In the genomic region with DNA sequence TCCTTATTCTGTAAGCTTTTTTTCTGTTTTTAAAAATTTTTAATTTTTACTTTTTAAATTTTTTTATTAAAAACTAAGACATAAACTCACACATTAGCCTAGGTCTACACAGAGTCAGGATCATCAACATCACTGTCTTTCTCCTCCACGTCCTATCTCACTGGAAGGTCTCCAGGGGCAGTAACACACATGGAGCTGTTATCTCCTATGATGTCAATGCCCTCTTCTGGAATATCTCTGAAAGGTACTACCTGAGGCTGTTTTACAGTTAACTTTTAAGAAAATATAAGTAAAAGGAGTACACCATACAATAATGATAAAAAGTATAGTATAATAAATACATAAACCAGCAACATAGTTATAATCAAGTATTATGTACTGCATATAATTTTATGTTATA, we compare ENCODE assay signal across 14 cellular contexts. TPM values are rescaled to one million over a fixed set of nuclear protein-coding genes. Genes with fewer than 3 reads are reported as not detected.
DNase-seq lines count a peak whose midpoint lies in the region; ATAC-seq, FAIRE-seq and TF ChIP-seq lines count a peak whose summit lies in the region.
"Had no signal": no experiment of that assay in that cellular context is flagged by ENCODE, and none has a peak within 500 bp of the region (broad histone marks: within the 10 kb centered on the region; RNA-seq: fewer than 3 reads in every experiment).

No MANE protein-coding gene starts in this region.

- H2AFZ ChIP-seq in HepG2 (ENCODE audit: low read length) = no peak overlapping the region
- no peak overlapping the region for H2AFZ ChIP-seq in smooth muscle cell (ENCODE audit: low read depth)

- no peaks in the 10 kb centered on the region for H3K9me3 ChIP-seq in HepG2 (ENCODE audit: low read length)
- no peaks in the 10 kb centered on the region for H3K9me3 ChIP-seq in kidney (ENCODE audit: control insufficient read depth in 1 of 2, low read length in 2 of 2)
- H3K9me3 ChIP-seq in smooth muscle cell (replicated peaks; ENCODE audit: low read depth) = no peaks in the 10 kb centered on the region
- H3K9me3 ChIP-seq: HAP-1 had no signal

- WGBS in HepG2 (ENCODE audit: low lambda C conversion rate) = 3% methylated on average over 1 of the region's 1 CpG
- WGBS in smooth muscle cell (ENCODE audit: low lambda C conversion rate) = 75% methylated on average over 1 of the region's 1 CpG

- CTCF ChIA-PET in HepG2 (lab: Yijun Ruan, JAX; ENCODE audit: low intra/inter-chr PET ratio, low total read pairs) = no interaction called here

- POLR2A ChIA-PET in HepG2 (lab: Yijun Ruan, JAX) = no interaction called here

- intact Hi-C loops in HepG2 (cut with micrococcal nuclease; ENCODE audit: unreplicated experiment) (no loop called here), kidney (cut with DNase I) (no loop called here)

- H3K9ac ChIP-seq in HepG2 (ENCODE audit: insufficient read depth, low read depth, low read length) (no peak overlapping the region), kidney (ENCODE audit: low read length in 2 of 2) (no peak overlapping the region), smooth muscle cell (ENCODE audit: low read depth) (no peak overlapping the region)

- TF ChIP-seq CTCF in LNCaP clone FGC (IDR thresholded peaks at IDR 0.05; ENCODE audit: control insufficient read depth, extremely low read depth, insufficient read depth) = peak; percentile 30; the same call in 1 of the 2 replicates
- TF ChIP-seq CTCF in HepG2 (CRISPR knock-in tag; IDR thresholded peaks at IDR 0.05) = peak; percentile 32; the same call in 1 of the 2 replicates
- no peak for TF ChIP-seq CTCF in kidney (IDR thresholded peaks at IDR 0.05; ENCODE audit: borderline replicate concordance, extremely low read depth, insufficient read depth)
- no peak for TF ChIP-seq CTCF in smooth muscle cell (IDR thresholded peaks at IDR 0.05; ENCODE audit: borderline replicate concordance, insufficient read depth, poor library complexity, severe bottlenecking)

- no peak for TF ChIP-seq POLR2A in HepG2 (IDR thresholded peaks at IDR 0.05; ENCODE audit: insufficient read depth in 1 of 2, low read depth in 2 of 2, low read length in 2 of 2)

- H4K20me1 ChIP-seq in HepG2 (ENCODE audit: insufficient read depth, low read length) = no peaks in the 10 kb centered on the region
- no peaks in the 10 kb centered on the region for H4K20me1 ChIP-seq in smooth muscle cell (ENCODE audit: low read depth)

- H3K4me1 ChIP-seq in HepG2 (ENCODE audit: insufficient read depth, low read length) (no peaks in the 10 kb centered on the region), kidney (ENCODE audit: control insufficient read depth in 1 of 2, insufficient read depth in 1 of 2, low read depth in 1 of 2, low read length in 2 of 2) (no peaks in the 10 kb centered on the region), smooth muscle cell (ENCODE audit: low read depth) (no peaks in the 10 kb centered on the region)
- H3K4me1 ChIP-seq: HAP-1 had no signal

- no peaks in the 10 kb centered on the region for H3K36me3 ChIP-seq in HepG2 (replicated peaks in 1 of 2; ENCODE audit: control insufficient read depth in 1 of 2, insufficient read depth in 2 of 2, low read length in 2 of 2)
- no peaks in the 10 kb centered on the region for H3K36me3 ChIP-seq in kidney (ENCODE audit: control insufficient read depth in 1 of 2, insufficient read depth in 2 of 2, low read length in 2 of 2)
- no peaks in the 10 kb centered on the region for H3K36me3 ChIP-seq in smooth muscle cell (ENCODE audit: low read depth)
- H3K36me3 ChIP-seq: HAP-1 had no signal

- H3K27me3 ChIP-seq in HepG2 (ENCODE audit: control insufficient read depth in 1 of 2, insufficient read depth in 2 of 2, low read length in 2 of 2) = no peaks in the 10 kb centered on the region
- H3K27me3 ChIP-seq in smooth muscle cell (ENCODE audit: low read depth) = no peaks in the 10 kb centered on the region

- no TSS peak for BruUV-seq in HepG2 (replicated peaks; lab: Mats Ljungman, UMichigan)

- H3K4me2 ChIP-seq in HepG2 (ENCODE audit: low read depth, low read length) (no peak overlapping the region), smooth muscle cell (no peak overlapping the region)

- FAIRE-seq in HepG2 (lab: Jason Lieb, UNC) = no peak
- no peak for FAIRE-seq in kidney (lab: Jason Lieb, UNC)

- TF ChIP-seq RAD21 in HepG2 (CRISPR knock-in tag; IDR thresholded peaks at IDR 0.05) = no peak

- H3F3A ChIP-seq in smooth muscle cell (ENCODE audit: low read depth) = peaks cover 4% of the 10 kb centered on the region

- H3K27ac ChIP-seq in HepG2 (ENCODE audit: extremely low read length, insufficient read depth, low read length) (no peak overlapping the region), kidney (ENCODE audit: low read depth in 2 of 2, low read length in 2 of 2) (no peak overlapping the region), smooth muscle cell (ENCODE audit: low read depth) (no peak overlapping the region)

- H3K79me2 ChIP-seq in HepG2 (ENCODE audit: insufficient read depth, low read length) = no peaks in the 10 kb centered on the region
- H3K79me2 ChIP-seq in smooth muscle cell (ENCODE audit: low read depth) = no peaks in the 10 kb centered on the region

- TF ChIP-seq EP300 in HepG2 (IDR thresholded peaks at IDR 0.05; ENCODE audit: low read depth in 2 of 2, low read length in 2 of 2) = no peak
- TF ChIP-seq EP300 in HepG2 (CRISPR knock-in tag; IDR thresholded peaks at IDR 0.05; ENCODE audit: borderline replicate concordance) = no peak

- no peak overlapping the region for H3K4me3 ChIP-seq in LNCaP clone FGC (ENCODE audit: low read depth, low read length)
- no peak overlapping the region for H3K4me3 ChIP-seq in HepG2 (replicated peaks in 1 of 3; ENCODE audit: insufficient read depth in 1 of 3, low read depth in 2 of 3, low read length in 3 of 3)
- no peak overlapping the region for H3K4me3 ChIP-seq in kidney (ENCODE audit: low read length in 2 of 2)
- H3K4me3 ChIP-seq in smooth muscle cell = no peak overlapping the region
- H3K4me3 ChIP-seq: HAP-1 had no signal

- peak; percentile 52; the same call in 2 of the 3 replicates for ATAC-seq in HepG2

- in situ Hi-C loops in HepG2 (cut with HindIII; ENCODE audit: extremely low pct_ligation_motif_present, low pct_unique_long_range_greater_than_20kb) = no loop called here

- DNase-seq in NCI-H82 (lab: John Stamatoyannopoulos, UW) (peak; percentile 2), NCI-H82 treated with DMSO at 0.1 percent for 48 hours (lab: John Stamatoyannopoulos, UW; ENCODE audit: unreplicated experiment) (no peak), LNCaP clone FGC (ENCODE audit: low read depth) (no peak), SK-N-DZ (ENCODE audit: low spot score) (peak; percentile 35), HepG2 (ENCODE audit: low spot score) (no peak), kidney (no peak), smooth muscle cell (lab: John Stamatoyannopoulos, UW; ENCODE audit: unreplicated experiment) (no peak), kidney tubule cell (ENCODE audit: low spot score) (no peak)
- DNase-seq: CD8-positive, alpha-beta memory T cell; EL; NCI-H2171; NCI-H510A treated with DMSO at 0.1 percent for 48 hours; SHP77 had no signal

TF ChIP-seq in HepG2, 621 proteins besides CTCF, POLR2A, EP300 and RAD21:
- peak; percentile 42; the same call in 1 of the 2 replicates for TF ChIP-seq STAG1 (CRISPR knock-in tag; IDR thresholded peaks at IDR 0.05)
- TF ChIP-seq ZNF781 (CRISPR knock-in tag; IDR thresholded peaks at IDR 0.05; ENCODE audit: borderline replicate concordance, not compliant biosample characterization) = no peak

RNA-seq across cellular contexts. Expression of a gene that starts 21.2 kb away (rescaled TPM):
- polyA plus RNA-seq in SK-N-DZ (2014; cell fraction: cytosol; rRNA removed) = 0.37 and 0.67 TPM in 2 replicates
- polyA plus RNA-seq in SK-N-DZ (2014; cell fraction: nucleus; rRNA removed) = 0.31 and 0.63 TPM in 2 replicates
- 0.18 and 0.24 TPM in 2 replicates for total RNA-seq in HepG2 (2016; rRNA removed; fragmentation: Illumina TruSeq; extraction: Trizol)
- 0.20 and 0.26 TPM in 2 replicates for total RNA-seq in HepG2 (2016; cell fraction: cytosol; rRNA removed; fragmentation: Illumina TruSeq; extraction: Trizol; ENCODE audit: low read depth)
- total RNA-seq in HepG2 (2016; cell fraction: insoluble cytoplasmic fraction; rRNA removed; fragmentation: Illumina TruSeq; extraction: Trizol) = 0.13 TPM in 2 replicates
- 0.24 and 0.40 TPM in 2 replicates for total RNA-seq in HepG2 (2016; cell fraction: membrane; rRNA removed; fragmentation: Illumina TruSeq; extraction: Trizol)
- 0.13 and 0.81 TPM in 2 replicates for total RNA-seq in HepG2 (2016; cell fraction: nucleus; rRNA removed; fragmentation: Illumina TruSeq; extraction: Trizol)
- 0.12 and 0.24 TPM in 2 replicates for polyA plus RNA-seq in HepG2 (2011; rRNA removed)
- polyA plus RNA-seq in HepG2 (2011; cell fraction: cytosol; rRNA removed) = 0.12 and 0.15 TPM in 2 replicates
- 0.48 TPM in 1 of 2 replicates, not detected in the other for polyA plus RNA-seq in HepG2 (2011; cell fraction: nucleus; rRNA removed)
- polyA plus RNA-seq in HepG2 (2012) = 0.23 TPM in 1 of 2 replicates, not detected in the other
- polyA plus RNA-seq in HepG2 (2016; cell fraction: cytosol; fragmentation: Illumina TruSeq; extraction: Trizol; ENCODE audit: low read depth) = 0.07 and 0.25 TPM in 2 replicates
- polyA plus RNA-seq in HepG2 (2016; cell fraction: insoluble cytoplasmic fraction; fragmentation: Illumina TruSeq; extraction: Trizol; ENCODE audit: low read depth) = 0.16 TPM in 2 replicates
- polyA plus RNA-seq in HepG2 (2016; cell fraction: membrane; fragmentation: Illumina TruSeq; extraction: Trizol; ENCODE audit: low read depth) = 0.34 and 0.46 TPM in 2 replicates
- 0.36 and 1.4 TPM in 2 replicates for polyA plus RNA-seq in HepG2 (2016; cell fraction: nucleus; fragmentation: Illumina TruSeq; extraction: Trizol; ENCODE audit: insufficient read depth, low read depth)
- 0.14 and 3.5 TPM in 2 replicates for polyA minus RNA-seq in HepG2 (2011; rRNA and poly(A)+ RNA removed; ENCODE audit: low replicate concordance)
- 0.40 TPM in 1 of 2 replicates, not detected in the other for polyA minus RNA-seq in HepG2 (2011; cell fraction: cytosol; rRNA and poly(A)+ RNA removed)
- 0.52 and 1.5 TPM in 2 replicates for polyA minus RNA-seq in HepG2 (2011; cell fraction: nucleus; rRNA and poly(A)+ RNA removed)
- 6.4 TPM for total RNA-seq in kidney
- 4.8 TPM for polyA plus RNA-seq in kidney (ENCODE audit: insufficient read depth, low read depth, low replicate concordance)
- 2.2 TPM in 2 replicates for total RNA-seq in smooth muscle cell
- 0.73 and 1.6 TPM in 2 replicates for polyA plus RNA-seq in smooth muscle cell

Comparison
In these comparisons a context has a peak if more than half of its experiments do, and no peak if none do; other contexts are left out.
1. DNase-seq: peak in NCI-H82 (single experiment) and SK-N-DZ (single experiment); none in NCI-H82 treated with DMSO at 0.1 percent for 48 hours (single experiment), LNCaP clone FGC (single experiment), HepG2 (single experiment), kidney (single experiment), smooth muscle cell (single experiment) and kidney tubule cell (single experiment).
2. CTCF ChIP-seq: peak in LNCaP clone FGC (single experiment) and HepG2 (single experiment); none in kidney (single experiment) and smooth muscle cell (single experiment).